23 cellular contexts compared by ENCODE assay signal in genomic region chr14:69528930-69529329, GRCh38. TPM values are rescaled to one million over a fixed set of nuclear protein-coding genes. Genes with fewer than 3 reads are reported as not detected.
DNase-seq lines count a peak whose midpoint lies in the region; ATAC-seq, FAIRE-seq and TF ChIP-seq lines count a peak whose summit lies in the region.
"Had no signal": no experiment of that assay in that cellular context is flagged by ENCODE, and none has a peak within 500 bp of the region (broad histone marks: within the 10 kb centered on the region; RNA-seq: fewer than 3 reads in every experiment).

No MANE protein-coding gene starts in this region.

- ATAC-seq in RWPE2 (ENCODE audit: low read depth) (no peak), GM21423 (IDR thresholded peaks at IDR 0.05; ENCODE audit: unreplicated experiment) (no peak)
- ATAC-seq: A549; CD8-positive, alpha-beta T cell had no signal

- peak overlapping the region; percentile 16; the same call in 1 of the 2 replicates for H3K14ac ChIP-seq in H9 (ENCODE audit: insufficient read depth, low read length)

- no peaks in the 10 kb centered on the region for H3K79me1 ChIP-seq in H9 (ENCODE audit: insufficient read depth, low read depth, low read length, poor library complexity, severe bottlenecking)

- H3K9me3 ChIP-seq in H9 (ENCODE audit: control insufficient read depth, low read depth, low read length) (no peaks in the 10 kb centered on the region), RWPE2 (ENCODE audit: severe bottlenecking) (no peaks in the 10 kb centered on the region)
- H3K9me3 ChIP-seq: A549; BLaER1 treated with 17β-estradiol and CSF1 and Interleukin-3, amounts not matched to agents 10 nM and 100 nM; Caco-2 had no signal

- H3K23ac ChIP-seq in H9 (ENCODE audit: insufficient read length, low read depth, low read length) = no peak overlapping the region

- H3K36me3 ChIP-seq in RWPE2 (ENCODE audit: low read depth) (no peaks in the 10 kb centered on the region), brain microvascular endothelial cell (replicated peaks) (no peaks in the 10 kb centered on the region)
- H3K36me3 ChIP-seq: BLaER1 treated with 17β-estradiol and CSF1 and Interleukin-3, amounts not matched to agents 10 nM and 100 nM had no signal

- peak; percentile 91 for FAIRE-seq in urothelium cell line (lab: Jason Lieb, UNC)
- FAIRE-seq: A549, D721Med, G401.6, GM12891, GM19239 had no signal

- peaks cover 3% of the 10 kb centered on the region for H3K4me1 Mint-ChIP-seq in activated CD4-positive, alpha-beta T cell treated with anti-CD3 and anti-CD28 coated beads, Interleukin-2, amount 10 ng/mL, durations not matched to agents 24 days and 14 days
- H3K4me1 Mint-ChIP-seq in H9 = peaks cover 0 to 2% of the 10 kb centered on the region in 2 experiments; a peak in 2 of 4 replicates
- H3K4me1 Mint-ChIP-seq: B cell had no signal

- H3K23me2 ChIP-seq in H9 (ENCODE audit: insufficient read length, low read depth, low read length, poor library complexity, severe bottlenecking) = no peaks in the 10 kb centered on the region

- peaks cover 24% of the 10 kb centered on the region for H3K27me3 Mint-ChIP-seq in activated CD4-positive, alpha-beta T cell treated with anti-CD3 and anti-CD28 coated beads, Interleukin-2, amount 10 ng/mL, durations not matched to agents 24 days and 14 days
- peaks cover 11% of the 10 kb centered on the region for H3K27me3 Mint-ChIP-seq in H9 (ENCODE audit: low read depth)

- no peak overlapping the region for H2AFZ ChIP-seq in H9 (ENCODE audit: low read length)

- in situ Hi-C loops in brain microvascular endothelial cell (cut with HindIII; ENCODE audit: low pct_ligation_motif_present, low sequenced_read_pairs) = no loop called here

- H3K27me3 ChIP-seq in H9 (ENCODE audit: insufficient read depth, low read length) (no peaks in the 10 kb centered on the region), RWPE2 (ENCODE audit: insufficient read depth, poor library complexity, severe bottlenecking) (no peaks in the 10 kb centered on the region), brain microvascular endothelial cell (replicated peaks) (no peaks in the 10 kb centered on the region)
- H3K27me3 ChIP-seq: BLaER1 treated with 17β-estradiol and CSF1 and Interleukin-3, amounts not matched to agents 10 nM and 100 nM had no signal

- H2AK5ac ChIP-seq in H9 (ENCODE audit: insufficient read length, low read length) = no peak overlapping the region

- H3K4me2 ChIP-seq in H9 (ENCODE audit: insufficient read depth, insufficient read length, low read length) = no peak overlapping the region
- H3K4me2 ChIP-seq: A549; BLaER1 treated with 17β-estradiol and CSF1 and Interleukin-3, amounts not matched to agents 10 nM and 100 nM had no signal

- no peak overlapping the region for H3K4me3 Mint-ChIP-seq in activated CD4-positive, alpha-beta T cell treated with anti-CD3 and anti-CD28 coated beads, Interleukin-2, amount 10 ng/mL, durations not matched to agents 24 days and 14 days
- no peak overlapping the region for H3K4me3 Mint-ChIP-seq in H9
- H3K4me3 Mint-ChIP-seq: B cell; CD4-positive, alpha-beta T cell; CD8-positive, alpha-beta T cell had no signal

- no peak overlapping the region for H2BK5ac ChIP-seq in H9 (ENCODE audit: insufficient read length, low read length)

- H3K27ac ChIP-seq in H9 (ENCODE audit: insufficient read length, low read depth, low read length) (no peak overlapping the region), RWPE2 (ENCODE audit: poor library complexity, severe bottlenecking) (no peak overlapping the region), brain microvascular endothelial cell (no peak overlapping the region)
- H3K27ac ChIP-seq: 22Rv1; A549; BLaER1 treated with 17β-estradiol and CSF1 and Interleukin-3, amounts not matched to agents 10 nM and 100 nM had no signal

- peak; percentile 42 for DNase-seq in activated CD4-positive, alpha-beta T cell treated with anti-CD3 and anti-CD28 coated beads, Interleukin-2, amount 10 ng/mL, durations not matched to agents 24 days and 14 days
- no peak for DNase-seq in activated CD4-positive, alpha-beta T cell treated with anti-CD3 and anti-CD28 coated beads, Interleukin-2, amount 50 U/mL, for 1 hour
- DNase-seq in H9 = no peak
- peak; percentile 57 for DNase-seq in RWPE2 (ENCODE audit: low spot score)
- no peak for DNase-seq in urothelium cell line (ENCODE audit: low spot score)
- DNase-seq in brain microvascular endothelial cell = no peak
- DNase-seq: AML-193; Caco-2; Calu3; CD4-positive, alpha-beta T cell; CD8-positive, alpha-beta T cell; DMS79 treated with DMSO at 0.1 percent for 48 hours; GF-D8 had no signal

- no peak overlapping the region for H2BK12ac ChIP-seq in H9 (ENCODE audit: insufficient read length, low read depth, low read length)

- H3K9me3 Mint-ChIP-seq in activated CD4-positive, alpha-beta T cell treated with anti-CD3 and anti-CD28 coated beads, Interleukin-2, amount 10 ng/mL, durations not matched to agents 24 days and 14 days = no peaks in the 10 kb centered on the region
- no peaks in the 10 kb centered on the region for H3K9me3 Mint-ChIP-seq in H9
- H3K9me3 Mint-ChIP-seq: CD4-positive, alpha-beta T cell; CD8-positive, alpha-beta T cell had no signal

- H4K20me1 ChIP-seq in H9 (ENCODE audit: control insufficient read depth, insufficient read depth, insufficient read length) = no peaks in the 10 kb centered on the region
- H4K20me1 ChIP-seq: BLaER1 treated with 17β-estradiol and CSF1 and Interleukin-3, amounts not matched to agents 10 nM and 100 nM had no signal

- intact Hi-C loops in activated CD4-positive, alpha-beta T cell treated with anti-CD3 and anti-CD28 coated beads, Interleukin-2, amount 10 ng/mL, durations not matched to agents 24 days and 14 days (cut with micrococcal nuclease) = no loop called here

- no peaks in the 10 kb centered on the region for H3K4me1 ChIP-seq in H9 (ENCODE audit: insufficient read depth, low read length)
- H3K4me1 ChIP-seq in RWPE2 (ENCODE audit: insufficient read depth, poor library complexity, severe bottlenecking) = no peaks in the 10 kb centered on the region
- H3K4me1 ChIP-seq: A549 had no signal

- H4K8ac ChIP-seq in H9 (replicated peaks; ENCODE audit: insufficient read length, low read depth, low read length) = peak overlapping the region; percentile 17

- H3K4me3 ChIP-seq in RWPE2 (ENCODE audit: severe bottlenecking) (no peak overlapping the region), brain microvascular endothelial cell (ENCODE audit: low read depth, low read length) (no peak overlapping the region)
- H3K4me3 ChIP-seq: A549; BLaER1 treated with 17β-estradiol and CSF1 and Interleukin-3, amounts not matched to agents 10 nM and 100 nM had no signal

- TF ChIP-seq CTCF in H9 (conservative IDR thresholded peaks at IDR 0.05) (no peak), RWPE2 (IDR thresholded peaks at IDR 0.05; ENCODE audit: poor library complexity, severe bottlenecking) (no peak), brain microvascular endothelial cell (IDR thresholded peaks at IDR 0.05; ENCODE audit: low read depth, low read length, missing control alignments) (no peak)

- no peak overlapping the region for H3T11ph ChIP-seq in H9 (ENCODE audit: low read length)

- no peaks in the 10 kb centered on the region for H3K79me2 ChIP-seq in H9 (ENCODE audit: insufficient read depth, low read length)

- H2BK20ac ChIP-seq in H9 (ENCODE audit: low read depth, low read length, poor library complexity, severe bottlenecking) = no peak overlapping the region

- no peak overlapping the region for H2BK120ac ChIP-seq in H9 (ENCODE audit: low read depth, low read length, poor library complexity, severe bottlenecking)

- H2BK15ac ChIP-seq in H9 (ENCODE audit: low read depth, low read length) = no peak overlapping the region

- no peaks in the 10 kb centered on the region for H3K36me3 Mint-ChIP-seq in activated CD4-positive, alpha-beta T cell treated with anti-CD3 and anti-CD28 coated beads, Interleukin-2, amount 10 ng/mL, durations not matched to agents 24 days and 14 days (ENCODE audit: low read depth)
- no peaks in the 10 kb centered on the region for H3K36me3 Mint-ChIP-seq in H9 (ENCODE audit: insufficient read depth in 1 of 3, low read depth in 3 of 3)
- H3K36me3 Mint-ChIP-seq: CD8-positive, alpha-beta T cell had no signal

- H4K5ac ChIP-seq in H9 (ENCODE audit: insufficient read length, low read depth, low read length) = no peak overlapping the region

- WGBS in H9 (ENCODE audit: extremely low coverage, insufficient read length, low lambda C conversion rate) = no CpG with 5 or more reads among the region's 5 CpGs

- no peak overlapping the region for H4K91ac ChIP-seq in H9 (ENCODE audit: insufficient read length, low read depth, low read length)

- no peak overlapping the region for H3K18ac ChIP-seq in H9 (ENCODE audit: insufficient read length, low read depth, low read length)

- no peak overlapping the region for H3K27ac Mint-ChIP-seq in activated CD4-positive, alpha-beta T cell treated with anti-CD3 and anti-CD28 coated beads, Interleukin-2, amount 10 ng/mL, durations not matched to agents 24 days and 14 days
- H3K27ac Mint-ChIP-seq in H9 = peak overlapping the region in 1 of 3 experiments; percentile 18; a peak in 1 of 7 replicates
- H3K27ac Mint-ChIP-seq: B cell; CD4-positive, alpha-beta T cell; CD8-positive, alpha-beta T cell had no signal

- H3K4ac ChIP-seq in H9 (ENCODE audit: low read depth, low read length) = no peak overlapping the region

- no peak overlapping the region for H3K56ac ChIP-seq in H9 (ENCODE audit: insufficient read length, low read depth, low read length)

- no peak overlapping the region for H3K9ac ChIP-seq in H9 (ENCODE audit: extremely low read depth, insufficient read length, low read length)
- H3K9ac ChIP-seq: BLaER1 treated with 17β-estradiol and CSF1 and Interleukin-3, amounts not matched to agents 10 nM and 100 nM had no signal

RNA-seq across cellular contexts. Expression of gene PLEKHD1, which starts 44.4 kb away (rescaled TPM):
- 0.12 TPM in 1 of 2 replicates, not detected in the other for total RNA-seq in activated CD4-positive, alpha-beta T cell treated with anti-CD3 and anti-CD28 coated beads, Interleukin-2, amount 10 ng/mL, durations not matched to agents 24 days and 14 days
- 0.29 and 0.37 TPM in 2 replicates for total RNA-seq in H9 (2021)
- total RNA-seq: A172 had no signal

RNA-seq across cellular contexts. Expression of gene CCDC177, which starts 45.7 kb away (rescaled TPM):
- total RNA-seq in activated CD4-positive, alpha-beta T cell treated with anti-CD3 and anti-CD28 coated beads, Interleukin-2, amount 10 ng/mL, durations not matched to agents 24 days and 14 days = 0.05 TPM in 1 of 2 replicates, not detected in the other
- total RNA-seq in H9 (2021) = 6.1 and 6.2 TPM in 2 replicates
- total RNA-seq: A172; B cell; Calu3; CD4-positive, alpha-beta T cell; CD8-positive, alpha-beta T cell had no signal

Comparison
In these comparisons a context has a peak if more than half of its experiments do, and no peak if none do; other contexts are left out.
1. DNase-seq: peak in activated CD4-positive, alpha-beta T cell treated with anti-CD3 and anti-CD28 coated beads, Interleukin-2, amount 10 ng/mL, durations not matched to agents 24 days and 14 days (single experiment) and RWPE2 (single experiment); none in activated CD4-positive, alpha-beta T cell treated with anti-CD3 and anti-CD28 coated beads, Interleukin-2, amount 50 U/mL, for 1 hour (single experiment), H9 (single experiment), urothelium cell line (single experiment) and brain microvascular endothelial cell (single experiment).